Comparison of ENCODE assay signal across 30 cellular contexts in genomic region chr3:197171481-197172067, GRCh38.
DNase-seq lines count a peak whose midpoint lies in the region; ATAC-seq, FAIRE-seq and TF ChIP-seq lines count a peak whose summit lies in the region.
"Had no signal": no experiment of that assay in that cellular context is flagged by ENCODE, and none has a peak within 500 bp of the region (broad histone marks: within the 10 kb centered on the region; RNA-seq: fewer than 3 reads in every experiment).

No MANE protein-coding gene starts in this region.

- H3K4me1 ChIP-seq in effector memory CD4-positive, alpha-beta T cell (ENCODE audit: control insufficient read depth, insufficient read depth, low read length, poor library complexity, severe bottlenecking) = no peaks in the 10 kb centered on the region
- H3K4me1 ChIP-seq: testis had no signal

- no peaks in the 10 kb centered on the region for H3K36me3 ChIP-seq in effector memory CD4-positive, alpha-beta T cell (ENCODE audit: control insufficient read depth, insufficient read depth, low read length)
- H3K36me3 ChIP-seq: left lung, ovary had no signal

- no peak for ATAC-seq in HG03095 (IDR thresholded peaks at IDR 0.05; ENCODE audit: unreplicated experiment)
- ATAC-seq: activated naive CD4-positive, alpha-beta T cell treated with anti-CD3 and anti-CD28 coated beads, Interleukin-2, amount 50 U/mL, for 72 hours; foreskin keratinocyte; left lung; natural killer cell; WTC11 had no signal

- in situ Hi-C loops in astrocyte of the spinal cord (cut with HindIII; ENCODE audit: low sequenced_read_pairs) = no loop called here

- DNase-seq in D721Med (ENCODE audit: insufficient read length, low spot score) (no peak), M059J (ENCODE audit: low read depth) (peak; percentile 70), astrocyte of the spinal cord (ENCODE audit: low read depth, low spot score) (peak; percentile 29), left kidney (ENCODE audit: low read depth, low spot score) (peak; percentile 13), NCI-H446 (lab: John Stamatoyannopoulos, UW) (no peak), NCI-H1048 (lab: John Stamatoyannopoulos, UW) (no peak)
- DNase-seq in effector memory CD4-positive, alpha-beta T cell = no peak
- DNase-seq: activated CD4-positive, alpha-beta T cell treated with anti-CD3 and anti-CD28 coated beads, Interleukin-2, amount 50 U/mL, for 4 hours; activated CD8-positive, alpha-beta memory T cell treated with anti-CD3 and anti-CD28 coated beads, Interleukin-2, amount 50 U/mL, for 4 hours; aorta; cerebellar nuclear complex; foreskin keratinocyte; Karpas-422; left lung; natural killer cell; NCI-H1694; NCI-H2171; NCI-H524; ovary; stimulated activated CD4-positive, alpha-beta T cell treated with anti-CD3 and anti-CD28 coated beads, Interleukin-4, amount 100 ng/mL, for 1 hour; stimulated activated naive CD4-positive, alpha-beta T cell; T1000; testis had no signal

- no peaks in the 10 kb centered on the region for H3K27me3 ChIP-seq in effector memory CD4-positive, alpha-beta T cell (replicated peaks; ENCODE audit: control insufficient read depth, insufficient read depth, low read length, poor library complexity, severe bottlenecking)
- H3K27me3 ChIP-seq: BLaER1 treated with 17β-estradiol and CSF1 and Interleukin-3, amounts not matched to agents 10 nM and 100 nM; foreskin keratinocyte; hepatocyte; left lung; ovary; testis had no signal

- TF ChIP-seq CTCF in D721Med (IDR thresholded peaks at IDR 0.05; ENCODE audit: insufficient read depth, missing control alignments) = no peak
- TF ChIP-seq CTCF in astrocyte of the spinal cord (IDR thresholded peaks at IDR 0.05; ENCODE audit: low read depth, low read length) = no peak

- H3K4me3 ChIP-seq in astrocyte of the spinal cord (ENCODE audit: low read depth, low read length) = no peak overlapping the region
- H3K4me3 ChIP-seq in effector memory CD4-positive, alpha-beta T cell (ENCODE audit: insufficient read depth, low read depth, low read length, poor library complexity, severe bottlenecking) = no peak overlapping the region
- H3K4me3 ChIP-seq: BLaER1 treated with 17β-estradiol and CSF1 and Interleukin-3, amounts not matched to agents 10 nM and 100 nM; hepatocyte; left lung; ovary; testis had no signal

- no peaks in the 10 kb centered on the region for H3K9me3 ChIP-seq in effector memory CD4-positive, alpha-beta T cell (ENCODE audit: control insufficient read depth, low read length)
- H3K9me3 ChIP-seq: left lung, ovary, testis had no signal

- peak; percentile 46 for FAIRE-seq in D721Med (lab: Jason Lieb, UNC)
- FAIRE-seq: GM12892 had no signal

- H3K27ac ChIP-seq in effector memory CD4-positive, alpha-beta T cell (ENCODE audit: insufficient read depth, low read length, poor library complexity, severe bottlenecking) = no peak overlapping the region
- H3K27ac ChIP-seq: BLaER1 treated with 17β-estradiol and CSF1 and Interleukin-3, amounts not matched to agents 10 nM and 100 nM; epithelial cell of prostate; foreskin keratinocyte; hepatocyte; left lung; ovary; testis had no signal

Comparison
In these comparisons a context has a peak if more than half of its experiments do, and no peak if none do; other contexts are left out.
1. DNase-seq: peak in M059J (single experiment), astrocyte of the spinal cord (single experiment) and left kidney (single experiment); none in D721Med (single experiment), NCI-H446 (0 of 2), NCI-H1048 (single experiment) and effector memory CD4-positive, alpha-beta T cell (0 of 3).